ENCODE assay signal across 24 cellular contexts in the genomic region with DNA sequence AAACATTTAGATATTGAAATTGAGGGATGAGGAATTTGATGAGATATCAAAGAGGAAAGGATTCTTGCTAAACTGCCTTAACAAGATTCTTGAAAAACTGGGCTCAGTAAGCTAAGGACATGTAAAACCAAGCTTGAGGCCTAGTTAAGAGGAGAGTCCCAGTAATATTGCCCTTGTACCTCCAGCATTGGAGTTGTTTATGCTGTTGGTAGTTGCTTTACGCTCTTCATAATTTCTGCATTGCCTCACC.
DNase-seq lines count a peak whose midpoint lies in the region; ATAC-seq and TF ChIP-seq lines count a peak whose summit lies in the region.
"Had no signal": no experiment of that assay in that cellular context is flagged by ENCODE, and none has a peak within 500 bp of the region (broad histone marks: within the 10 kb centered on the region; RNA-seq: fewer than 3 reads in every experiment).

No MANE protein-coding gene starts in this region.

- WGBS in mesendoderm (ENCODE audit: extremely low coverage, insufficient coverage, low lambda C conversion rate), result no CpG with 5 or more reads among the region's 1 CpG

- no peak overlapping the region for H2BK15ac ChIP-seq in mesendoderm (replicated peaks; ENCODE audit: low read depth)

- H4K5ac ChIP-seq in mesendoderm (ENCODE audit: low read length), result no peak overlapping the region

- H3K4me1 ChIP-seq in mesendoderm (ENCODE audit: control insufficient read depth, low read depth, low read length), result no peaks in the 10 kb centered on the region
- H3K4me1 ChIP-seq: BLaER1, Peyer's patch, SJSA1 had no signal

- no peak overlapping the region for H3K4me2 ChIP-seq in mesendoderm (ENCODE audit: low read length)
- H3K4me2 ChIP-seq: BLaER1 had no signal

- H3K4me3 Mint-ChIP-seq in CD4-positive, alpha-beta T cell, result no peak overlapping the region
- H3K4me3 Mint-ChIP-seq: CD4-positive, alpha-beta memory T cell; H9 had no signal

- H3K56ac ChIP-seq in mesendoderm (ENCODE audit: low read length), result no peak overlapping the region

- no peaks in the 10 kb centered on the region for H3K27me3 Mint-ChIP-seq in CD4-positive, alpha-beta T cell
- H3K27me3 Mint-ChIP-seq: CD4-positive, alpha-beta memory T cell had no signal

- H3K4me3 ChIP-seq in mesendoderm (ENCODE audit: low read length), result no peak overlapping the region
- H3K4me3 ChIP-seq: BLaER1, K562, Peyer's patch, SJSA1 had no signal

- H3K27ac Mint-ChIP-seq in CD4-positive, alpha-beta T cell, result no peak overlapping the region
- H3K27ac Mint-ChIP-seq: CD4-positive, alpha-beta memory T cell; H9 had no signal

- H3K23ac ChIP-seq in mesendoderm (ENCODE audit: low read length), result no peak overlapping the region

- TF ChIP-seq CTCF in VCaP (conservative IDR thresholded peaks at IDR 0.05), result no peak
- no peak for TF ChIP-seq CTCF in CD4-positive, alpha-beta T cell (IDR thresholded peaks at IDR 0.05)

- no peaks in the 10 kb centered on the region for H3K4me1 Mint-ChIP-seq in CD4-positive, alpha-beta T cell (ENCODE audit: low read depth)
- H3K4me1 Mint-ChIP-seq: CD4-positive, alpha-beta memory T cell had no signal

- peak; percentile 58 for DNase-seq in DMS53 treated with DMSO at 0.1 percent for 48 hours (lab: John Stamatoyannopoulos, UW; ENCODE audit: unreplicated experiment)
- DNase-seq in DMS53 (lab: John Stamatoyannopoulos, UW), result no peak
- DNase-seq in mesendoderm, result peak; percentile 56
- DNase-seq in NCI-H146 (lab: John Stamatoyannopoulos, UW), result no peak
- DNase-seq in CD4-positive, alpha-beta T cell, result no peak
- no peak for DNase-seq in NCI-H446 treated with DMSO at 0.1 percent for 48 hours (lab: John Stamatoyannopoulos, UW)
- no peak for DNase-seq in anterior cingulate cortex (lab: John Stamatoyannopoulos, UW)
- DNase-seq: ACHN; CD4-positive, alpha-beta memory T cell; DMS153; EL; H9; NCI-H1105; NCI-H2029 treated with DMSO at 0.1 percent for 48 hours; NCI-H226; NCI-H774; NK-92 treated with Interleukin-12 subunit alpha and Interleukin-12 subunit beta, amount 100 ng/mL, for 24 hours; Peyer's patch had no signal

- no peak overlapping the region for H3K4ac ChIP-seq in mesendoderm (ENCODE audit: low read depth, low read length)

- H3K27ac ChIP-seq in VCaP (peak overlapping the region; percentile 47; the same call in 1 of the 2 replicates), mesendoderm (ENCODE audit: low read depth, low read length) (no peak overlapping the region)
- H3K27ac ChIP-seq in CD4-positive, alpha-beta T cell (ENCODE audit: low read depth, low read length), result no peak overlapping the region
- H3K27ac ChIP-seq: 22Rv1, BLaER1, Peyer's patch, SJSA1 had no signal

- no peak for ATAC-seq in CD4-positive, alpha-beta T cell (ENCODE audit: poor library complexity)
- ATAC-seq: HepG2, K562 had no signal

- POLR2A ChIA-PET in CD4-positive, alpha-beta T cell (lab: Charles Lee), result no interaction called here

- no peak overlapping the region for H4K8ac ChIP-seq in mesendoderm (ENCODE audit: low read depth, low read length)

- no peak overlapping the region for H2BK120ac ChIP-seq in mesendoderm (ENCODE audit: low read depth, low read length)

- no peaks in the 10 kb centered on the region for H3K36me3 ChIP-seq in mesendoderm (ENCODE audit: control insufficient read depth, insufficient read depth, low read length)
- H3K36me3 ChIP-seq: BLaER1, Peyer's patch, SJSA1 had no signal

- H3K79me1 ChIP-seq in mesendoderm (ENCODE audit: low read length), result no peaks in the 10 kb centered on the region

- H3K79me2 ChIP-seq in mesendoderm (ENCODE audit: control insufficient read depth, insufficient read depth, low read length), result no peaks in the 10 kb centered on the region

- no peaks in the 10 kb centered on the region for H3K36me3 Mint-ChIP-seq in CD4-positive, alpha-beta T cell (ENCODE audit: low read depth)
- H3K36me3 Mint-ChIP-seq: CD4-positive, alpha-beta memory T cell had no signal

- H3K9ac ChIP-seq in mesendoderm (ENCODE audit: low read length), result no peak overlapping the region
- H3K9ac ChIP-seq: BLaER1 had no signal

- no peak overlapping the region for H2AK5ac ChIP-seq in mesendoderm (ENCODE audit: low read length)

- H2BK5ac ChIP-seq in mesendoderm (ENCODE audit: low read length), result no peak overlapping the region

- no peaks in the 10 kb centered on the region for H3K9me3 Mint-ChIP-seq in CD4-positive, alpha-beta T cell
- H3K9me3 Mint-ChIP-seq: H9 had no signal

- no peak overlapping the region for H3K18ac ChIP-seq in mesendoderm (ENCODE audit: low read length)

- CTCF ChIA-PET in CD4-positive, alpha-beta T cell (lab: Charles Lee), result no interaction called here

- intact Hi-C loops in CD4-positive, alpha-beta T cell (cut with DNase I, micrococcal nuclease), result no loop called here

- no peaks in the 10 kb centered on the region for H3K27me3 ChIP-seq in mesendoderm (ENCODE audit: insufficient read depth, low read length, poor library complexity)
- H3K27me3 ChIP-seq in CD4-positive, alpha-beta T cell (ENCODE audit: control insufficient read depth, insufficient read depth, low read length), result no peaks in the 10 kb centered on the region
- H3K27me3 ChIP-seq: BLaER1, Peyer's patch, SJSA1 had no signal

- H3K9me3 ChIP-seq in CD4-positive, alpha-beta T cell (ENCODE audit: control insufficient read depth, low read length), result no peaks in the 10 kb centered on the region
- H3K9me3 ChIP-seq: BLaER1, Peyer's patch, SJSA1 had no signal

Comparison
In these comparisons a context has a peak if more than half of its experiments do, and no peak if none do; other contexts are left out.
1. DNase-seq: peak in DMS53 treated with DMSO at 0.1 percent for 48 hours (single experiment) and mesendoderm (single experiment); none in DMS53 (single experiment), NCI-H146 (single experiment), CD4-positive, alpha-beta T cell (0 of 10), NCI-H446 treated with DMSO at 0.1 percent for 48 hours (single experiment) and anterior cingulate cortex (0 of 58).